ENCODE assay signal across 11 cellular contexts in the genomic region with DNA sequence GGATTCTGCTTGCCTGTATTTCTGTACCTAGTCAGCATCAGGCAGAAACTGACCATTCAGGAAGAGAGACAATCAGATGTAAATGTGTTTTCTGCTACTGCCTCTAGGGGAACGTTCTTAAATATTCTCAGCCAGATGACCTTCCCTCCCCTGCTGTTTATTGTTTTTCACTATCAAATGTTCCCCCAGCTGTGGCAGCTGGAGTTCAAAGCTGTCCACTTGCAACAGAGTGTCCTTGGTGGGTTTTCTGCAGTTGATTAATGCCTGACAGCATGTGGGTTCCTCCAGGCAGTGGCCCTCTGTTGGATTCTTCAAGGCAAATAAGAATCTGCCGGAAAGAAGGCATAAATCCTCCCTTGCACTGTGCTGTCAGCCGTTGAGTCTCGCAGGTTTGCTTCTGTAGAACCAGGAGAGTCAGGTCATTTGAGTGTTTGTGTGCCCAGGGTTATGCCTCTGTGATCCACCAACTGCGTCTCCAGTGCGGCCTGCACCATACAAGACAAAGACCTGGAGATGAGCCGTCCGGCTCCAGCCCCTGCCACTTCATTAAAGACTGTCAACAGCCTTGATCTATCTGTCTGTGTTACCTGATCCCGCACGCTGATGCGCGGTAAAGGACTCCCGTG.
DNase-seq lines count a peak whose midpoint lies in the region; ATAC-seq lines count a peak whose summit lies in the region.
"Had no signal": no experiment of that assay in that cellular context is flagged by ENCODE, and none has a peak within 500 bp of the region (broad histone marks: within the 10 kb centered on the region; RNA-seq: fewer than 3 reads in every experiment).

No MANE protein-coding gene starts in this region.

- DNase-seq in NCI-H82 (lab: John Stamatoyannopoulos, UW): peak; percentile 24
- DNase-seq in NCI-H82 treated with DMSO at 0.1 percent for 48 hours (lab: John Stamatoyannopoulos, UW; ENCODE audit: unreplicated experiment): no peak
- peak; percentile 47 for DNase-seq in NCI-H2029 treated with DMSO at 0.1 percent for 48 hours (lab: John Stamatoyannopoulos, UW)
- DNase-seq in dermis blood vessel endothelial cell: peak; percentile 51
- DNase-seq in skeletal muscle cell (ENCODE audit: low read depth): peak; percentile 9
- DNase-seq in activated T-cell treated with anti-CD3 and anti-CD28 coated beads for 4 hours: no peak
- DNase-seq: activated CD4-positive, alpha-beta memory T cell treated with anti-CD3 and anti-CD28 coated beads for 36 hours; amygdala had no signal

- no peak overlapping the region for H3K4me3 ChIP-seq in skeletal muscle cell (ENCODE audit: low read depth, low read length)

- ATAC-seq in HG02763 (IDR thresholded peaks at IDR 0.05; ENCODE audit: unreplicated experiment) (no peak), GM21390 (IDR thresholded peaks at IDR 0.05; ENCODE audit: unreplicated experiment) (no peak)
- ATAC-seq: Right ventricle myocardium inferior had no signal

Comparison
In these comparisons a context has a peak if more than half of its experiments do, and no peak if none do; other contexts are left out.
1. DNase-seq: peak in NCI-H82 (single experiment), NCI-H2029 treated with DMSO at 0.1 percent for 48 hours (single experiment), dermis blood vessel endothelial cell (single experiment) and skeletal muscle cell (single experiment); none in NCI-H82 treated with DMSO at 0.1 percent for 48 hours (single experiment) and activated T-cell treated with anti-CD3 and anti-CD28 coated beads for 4 hours (single experiment).